In the genomic region with DNA sequence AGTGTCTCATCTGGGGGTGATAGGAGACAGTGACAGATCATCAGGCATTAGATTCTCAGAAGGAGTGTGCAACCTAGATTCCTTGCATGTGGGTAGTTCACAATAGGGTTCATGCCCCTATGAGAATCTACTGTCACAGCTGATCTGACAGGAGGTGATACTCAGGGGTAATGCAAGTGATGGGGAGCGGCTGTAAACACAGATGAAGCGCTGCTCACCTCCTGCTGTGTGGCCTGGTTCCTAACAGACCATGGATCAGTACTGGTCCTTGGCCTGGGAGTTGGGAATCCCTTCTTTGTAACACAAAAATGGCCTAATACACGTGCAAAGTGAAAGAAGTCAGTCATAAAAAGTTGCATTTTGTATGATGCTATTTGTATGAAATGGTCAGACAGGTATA, we compare ENCODE assay signal across 7 cellular contexts.
"Had no signal": no experiment of that assay in that cellular context is flagged by ENCODE, and none has a peak within 500 bp of the region (broad histone marks: within the 10 kb centered on the region; RNA-seq: fewer than 3 reads in every experiment).

No MANE protein-coding gene starts in this region.

- H3K4me1 Mint-ChIP-seq: IgD-negative memory B cell had no signal

- H3K27me3 Mint-ChIP-seq: IgD-negative memory B cell had no signal

- H3K27ac ChIP-seq: HL-60 had no signal

- H3K4me3 ChIP-seq: K562 had no signal

- H3K36me3 Mint-ChIP-seq: IgD-negative memory B cell had no signal

- DNase-seq: IMR-90, KBM-7, KG1 had no signal

- H3K4me3 Mint-ChIP-seq: IgD-negative memory B cell had no signal

- ATAC-seq: HepG2, K562 had no signal

- H3K27ac Mint-ChIP-seq: IgD-negative memory B cell had no signal
